10 cellular contexts compared by ENCODE assay signal in the genomic region with DNA sequence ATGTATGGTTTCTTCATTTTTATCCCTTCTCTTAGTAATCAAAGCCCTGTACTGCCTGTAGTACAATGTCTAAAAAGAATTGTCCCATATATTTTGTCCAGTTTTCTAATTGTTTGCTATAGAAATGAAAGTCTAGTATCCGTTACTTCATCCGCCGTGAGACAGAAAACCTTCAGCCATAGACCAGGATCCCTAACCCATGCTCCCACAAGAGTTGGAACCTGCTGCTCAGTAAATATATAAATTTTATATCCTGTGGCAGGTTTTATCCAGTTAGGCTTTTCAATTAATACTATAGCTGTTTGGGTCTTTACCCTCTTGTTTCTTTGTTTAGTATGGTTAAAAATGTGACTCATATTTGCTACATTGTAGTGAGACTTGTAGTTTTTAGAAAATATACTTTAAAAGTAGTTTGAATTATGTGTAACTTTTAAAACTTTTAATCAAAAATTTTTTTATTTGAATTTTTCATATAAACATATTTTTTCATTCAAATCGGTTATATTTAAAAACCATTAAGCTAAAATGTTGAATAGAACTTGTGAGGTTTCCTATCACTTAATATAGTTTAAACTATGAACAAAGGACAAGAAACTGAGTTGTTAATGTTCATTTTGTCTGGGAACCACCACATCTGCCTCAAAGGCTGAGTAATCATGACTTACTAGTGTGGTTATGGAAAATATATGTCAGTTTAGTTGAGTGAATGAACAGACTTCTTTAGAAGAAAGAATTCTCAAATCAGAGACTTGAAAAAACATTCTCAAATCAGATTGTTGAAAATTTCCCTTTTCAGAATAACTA. TPM values are rescaled to one million over a fixed set of nuclear protein-coding genes. Genes with fewer than 3 reads are reported as not detected.
DNase-seq lines count a peak whose midpoint lies in the region; ATAC-seq, FAIRE-seq and TF ChIP-seq lines count a peak whose summit lies in the region.
"Had no signal": no experiment of that assay in that cellular context is flagged by ENCODE, and none has a peak within 500 bp of the region (broad histone marks: within the 10 kb centered on the region; RNA-seq: fewer than 3 reads in every experiment).

No MANE protein-coding gene starts in this region.

- peak overlapping the region; percentile 81 to 98 for H3K27ac Mint-ChIP-seq in natural killer cell treated with Interleukin-12 subunit alpha and Interleukin-12 subunit beta and Interleukin-15 and Interleukin-18, amount 100 ng/mL, for 72 hours
- H3K27ac Mint-ChIP-seq in natural killer cell (no peak overlapping the region), immature natural killer cell (no peak overlapping the region)
- H3K27ac Mint-ChIP-seq in activated CD4-positive, alpha-beta memory T cell treated with anti-CD3 and anti-CD28 coated beads, Interleukin-2, amount 10 ng/mL, durations not matched to agents 7 days and 5 days: peak overlapping the region; percentile 83

- intact Hi-C loops in natural killer cell (cut with micrococcal nuclease): no loop called here

- peak; percentile 70 to 75 for ATAC-seq in natural killer cell treated with Interleukin-12 subunit alpha and Interleukin-12 subunit beta and Interleukin-15 and Interleukin-18, amount 100 ng/mL, for 72 hours
- ATAC-seq in natural killer cell (no peak), GM21576 (IDR thresholded peaks at IDR 0.05; ENCODE audit: unreplicated experiment) (no peak)

- no peaks in the 10 kb centered on the region for H3K9me3 Mint-ChIP-seq in natural killer cell treated with Interleukin-12 subunit alpha and Interleukin-12 subunit beta and Interleukin-15 and Interleukin-18, amount 100 ng/mL, for 72 hours
- peaks cover 0 to 2% of the 10 kb centered on the region in 2 donors for H3K9me3 Mint-ChIP-seq in natural killer cell
- H3K9me3 Mint-ChIP-seq in activated CD4-positive, alpha-beta memory T cell treated with anti-CD3 and anti-CD28 coated beads, Interleukin-2, amount 10 ng/mL, durations not matched to agents 7 days and 5 days: peaks cover 9% of the 10 kb centered on the region
- peaks cover 0 to 6% (median under 1%) of the 10 kb centered on the region in 6 donors for H3K9me3 Mint-ChIP-seq in immature natural killer cell

- peak overlapping the region; percentile 44 for H3K4me3 Mint-ChIP-seq in natural killer cell treated with Interleukin-12 subunit alpha and Interleukin-12 subunit beta and Interleukin-15 and Interleukin-18, amount 100 ng/mL, for 72 hours
- H3K4me3 Mint-ChIP-seq in natural killer cell: no peak overlapping the region
- peak overlapping the region; percentile 12 for H3K4me3 Mint-ChIP-seq in activated CD4-positive, alpha-beta memory T cell treated with anti-CD3 and anti-CD28 coated beads, Interleukin-2, amount 10 ng/mL, durations not matched to agents 7 days and 5 days
- no peak overlapping the region for H3K4me3 Mint-ChIP-seq in immature natural killer cell

- FAIRE-seq in urothelium cell line (lab: Jason Lieb, UNC): no peak

- POLR2A ChIA-PET in activated CD4-positive, alpha-beta memory T cell treated with anti-CD3 and anti-CD28 coated beads, Interleukin-2, amount 10 ng/mL, durations not matched to agents 7 days and 5 days (lab: Charles Lee): interaction anchor here (0.8 to 9.3 kb wide), 10 partner anchors 9 to 143 kb away, joined by 3 to 188 read pairs (median 10); a partner anchor contains a TSS

- no peak for TF ChIP-seq CTCF in natural killer cell (IDR thresholded peaks at IDR 0.05)

- CTCF ChIA-PET in activated CD4-positive, alpha-beta memory T cell treated with anti-CD3 and anti-CD28 coated beads, Interleukin-2, amount 10 ng/mL, durations not matched to agents 7 days and 5 days (lab: Charles Lee): interaction anchor here (0.8 to 5.8 kb wide), 5 partner anchors 10 to 62 kb away, joined by 3 to 50 read pairs (median 4); no protein-coding TSS in a partner anchor

- peaks cover 28 to 36% of the 10 kb centered on the region in 2 donors for H3K4me1 Mint-ChIP-seq in natural killer cell treated with Interleukin-12 subunit alpha and Interleukin-12 subunit beta and Interleukin-15 and Interleukin-18, amount 100 ng/mL, for 72 hours (ENCODE audit: low read depth in 2 of 2)
- peaks cover 0 to 5% of the 10 kb centered on the region in 2 donors for H3K4me1 Mint-ChIP-seq in natural killer cell
- peaks cover 51% of the 10 kb centered on the region for H3K4me1 Mint-ChIP-seq in activated CD4-positive, alpha-beta memory T cell treated with anti-CD3 and anti-CD28 coated beads, Interleukin-2, amount 10 ng/mL, durations not matched to agents 7 days and 5 days
- peaks cover 0 to 7% of the 10 kb centered on the region in 2 donors for H3K4me1 Mint-ChIP-seq in immature natural killer cell

- no peak for DNase-seq in natural killer cell treated with Interleukin-12 subunit alpha and Interleukin-12 subunit beta and Interleukin-15 and Interleukin-18, amount 100 ng/mL, for 72 hours (ENCODE audit: low spot score)
- DNase-seq in natural killer cell (no peak), hepatic stellate cell (ENCODE audit: low spot score) (peak; percentile 15), urothelium cell line (ENCODE audit: low spot score) (peak; percentile 53), NCI-H69 (lab: John Stamatoyannopoulos, UW) (no peak), immature natural killer cell (no peak)
- no peak for DNase-seq in activated CD4-positive, alpha-beta memory T cell treated with anti-CD3 and anti-CD28 coated beads, Interleukin-2, amount 10 ng/mL, durations not matched to agents 7 days and 5 days
- DNase-seq: NCI-H82, nucleus accumbens had no signal

- H3K36me3 Mint-ChIP-seq in natural killer cell treated with Interleukin-12 subunit alpha and Interleukin-12 subunit beta and Interleukin-15 and Interleukin-18, amount 100 ng/mL, for 72 hours: peaks cover 19% of the 10 kb centered on the region
- peaks cover 8% of the 10 kb centered on the region for H3K36me3 Mint-ChIP-seq in natural killer cell
- H3K36me3 Mint-ChIP-seq in activated CD4-positive, alpha-beta memory T cell treated with anti-CD3 and anti-CD28 coated beads, Interleukin-2, amount 10 ng/mL, durations not matched to agents 7 days and 5 days (ENCODE audit: low read depth): peaks cover 63% of the 10 kb centered on the region
- H3K36me3 Mint-ChIP-seq in immature natural killer cell: peaks cover 13 to 36% (median 17%) of the 10 kb centered on the region in 3 donors

- no peaks in the 10 kb centered on the region for H3K27me3 Mint-ChIP-seq in natural killer cell treated with Interleukin-12 subunit alpha and Interleukin-12 subunit beta and Interleukin-15 and Interleukin-18, amount 100 ng/mL, for 72 hours
- no peaks in the 10 kb centered on the region for H3K27me3 Mint-ChIP-seq in natural killer cell (ENCODE audit: low read depth in 2 of 2)
- H3K27me3 Mint-ChIP-seq in activated CD4-positive, alpha-beta memory T cell treated with anti-CD3 and anti-CD28 coated beads, Interleukin-2, amount 10 ng/mL, durations not matched to agents 7 days and 5 days: no peaks in the 10 kb centered on the region
- peaks cover 0 to 5% (median 0%) of the 10 kb centered on the region in 3 donors for H3K27me3 Mint-ChIP-seq in immature natural killer cell (ENCODE audit: low read depth in 3 of 3)

RNA-seq across cellular contexts. Expression of a gene that starts 54.8 kb away (rescaled TPM):
- total RNA-seq in natural killer cell treated with Interleukin-12 subunit alpha and Interleukin-12 subunit beta and Interleukin-15 and Interleukin-18, amount 100 ng/mL, for 72 hours: 100 to 1,000 TPM; 225 to 292 TPM
- total RNA-seq in natural killer cell: 100 to 1,000 TPM; 136 to 175 (median 162) TPM
- total RNA-seq in activated CD4-positive, alpha-beta memory T cell treated with anti-CD3 and anti-CD28 coated beads, Interleukin-2, amount 10 ng/mL, durations not matched to agents 7 days and 5 days: 100 to 1,000 TPM; 398 to 408 TPM
- 10 to 100 TPM; 61.5 to 81.4 (median 66.7) TPM for polyA plus RNA-seq in immature natural killer cell

RNA-seq across cellular contexts. Expression of a gene that starts 55.0 kb away (rescaled TPM):
- 10 to 100 TPM; 25.8 to 48.8 TPM for total RNA-seq in natural killer cell treated with Interleukin-12 subunit alpha and Interleukin-12 subunit beta and Interleukin-15 and Interleukin-18, amount 100 ng/mL, for 72 hours
- 10 to 100 TPM in 1 of 3 donors, 1 to 10 TPM in 2; 5.9 to 10.5 (median 6.6) TPM for total RNA-seq in natural killer cell
- 10 to 100 TPM; 22.8 to 23.3 TPM for total RNA-seq in activated CD4-positive, alpha-beta memory T cell treated with anti-CD3 and anti-CD28 coated beads, Interleukin-2, amount 10 ng/mL, durations not matched to agents 7 days and 5 days
- 10 to 100 TPM in 2 of 3 donors, 1 to 10 TPM in 1; 6.0 to 20.7 (median 13.5) TPM for polyA plus RNA-seq in immature natural killer cell

Comparison
In these comparisons a context has a peak if more than half of its experiments do, and no peak if none do; other contexts are left out.
1. ATAC-seq: peak in natural killer cell treated with Interleukin-12 subunit alpha and Interleukin-12 subunit beta and Interleukin-15 and Interleukin-18, amount 100 ng/mL, for 72 hours (2 of 2); none in natural killer cell (0 of 3) and GM21576 (single experiment).
2. H3K27ac Mint-ChIP-seq: peak in natural killer cell treated with Interleukin-12 subunit alpha and Interleukin-12 subunit beta and Interleukin-15 and Interleukin-18, amount 100 ng/mL, for 72 hours (2 of 2) and activated CD4-positive, alpha-beta memory T cell treated with anti-CD3 and anti-CD28 coated beads, Interleukin-2, amount 10 ng/mL, durations not matched to agents 7 days and 5 days (single experiment); none in natural killer cell (0 of 2) and immature natural killer cell (0 of 6).
3. H3K4me3 Mint-ChIP-seq: peak in natural killer cell treated with Interleukin-12 subunit alpha and Interleukin-12 subunit beta and Interleukin-15 and Interleukin-18, amount 100 ng/mL, for 72 hours (single experiment) and activated CD4-positive, alpha-beta memory T cell treated with anti-CD3 and anti-CD28 coated beads, Interleukin-2, amount 10 ng/mL, durations not matched to agents 7 days and 5 days (single experiment); none in natural killer cell (single experiment) and immature natural killer cell (0 of 5).
4. DNase-seq: peak in hepatic stellate cell (single experiment) and urothelium cell line (single experiment); none in natural killer cell treated with Interleukin-12 subunit alpha and Interleukin-12 subunit beta and Interleukin-15 and Interleukin-18, amount 100 ng/mL, for 72 hours (single experiment), natural killer cell (single experiment), activated CD4-positive, alpha-beta memory T cell treated with anti-CD3 and anti-CD28 coated beads, Interleukin-2, amount 10 ng/mL, durations not matched to agents 7 days and 5 days (single experiment), NCI-H69 (single experiment) and immature natural killer cell (0 of 3).